ENCODE assay signal across 8 cellular contexts in the genomic region with DNA sequence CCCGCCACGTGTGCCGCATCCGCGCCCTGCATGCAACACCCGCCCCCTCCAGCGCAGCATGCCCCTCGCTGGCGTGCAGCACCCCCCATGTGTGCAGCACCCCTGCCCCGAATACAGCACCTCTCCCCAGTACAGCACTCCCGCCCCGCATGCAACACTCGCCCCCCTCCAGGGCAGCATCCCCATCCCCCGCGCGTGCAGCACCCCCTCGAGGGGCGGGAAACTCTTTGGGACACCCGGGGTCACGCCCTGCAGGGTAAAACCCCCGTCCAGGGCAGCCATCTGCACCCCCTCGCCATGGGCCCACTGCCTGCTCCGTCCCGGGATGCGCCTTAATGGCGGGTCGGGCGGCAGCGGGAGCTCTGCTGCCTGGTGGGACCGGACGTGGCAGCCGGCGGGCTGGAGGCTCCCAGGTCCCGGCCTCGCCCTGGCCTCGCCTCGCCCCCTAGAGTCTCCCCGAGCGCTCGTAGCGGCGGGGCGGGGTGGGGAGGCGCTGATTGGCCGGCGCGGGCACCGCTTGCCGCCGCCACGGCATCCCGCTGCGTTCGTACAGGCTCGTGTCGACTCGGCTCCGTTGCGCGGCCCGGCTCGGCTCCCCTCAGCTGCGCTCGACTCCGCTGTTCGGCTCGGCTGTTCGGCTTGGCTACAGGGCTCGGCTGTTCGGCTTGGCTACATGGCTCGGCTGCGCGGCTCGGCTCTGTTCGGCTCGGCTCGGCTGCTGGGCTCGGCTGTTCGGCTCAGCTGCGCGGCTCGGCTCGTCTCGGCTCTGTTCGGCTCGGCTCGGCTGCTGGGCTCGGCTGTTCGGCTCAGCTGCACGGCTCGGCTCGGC. TPM values are rescaled to one million over a fixed set of nuclear protein-coding genes. Genes with fewer than 3 reads are reported as not detected.
DNase-seq lines count a peak whose midpoint lies in the region; ATAC-seq and TF ChIP-seq lines count a peak whose summit lies in the region.

No MANE protein-coding gene starts in this region.

- intact Hi-C loops in left colon (cut with DNase I, micrococcal nuclease) = no loop called here

- peaks cover 5% of the 10 kb centered on the region for H3K4me1 Mint-ChIP-seq in activated CD4-positive, alpha-beta T cell treated with anti-CD3 and anti-CD28 coated beads, Interleukin-2, amount 10 ng/mL, durations not matched to agents 7 days and 5 days

- no peaks in the 10 kb centered on the region for H3K9me3 Mint-ChIP-seq in activated CD4-positive, alpha-beta T cell treated with anti-CD3 and anti-CD28 coated beads, Interleukin-2, amount 10 ng/mL, durations not matched to agents 7 days and 5 days

- peak overlapping the region; percentile 83 for H3K4me3 ChIP-seq in ACC112 (ENCODE audit: low read depth, low read length)
- H3K4me3 ChIP-seq in coronary artery = peak overlapping the region; percentile 72

- peak overlapping the region; percentile 94 for H2AFZ ChIP-seq in ACC112 (ENCODE audit: low read length, unreplicated experiment)

- no peaks in the 10 kb centered on the region for H3K36me3 Mint-ChIP-seq in activated CD4-positive, alpha-beta T cell treated with anti-CD3 and anti-CD28 coated beads, Interleukin-2, amount 10 ng/mL, durations not matched to agents 7 days and 5 days (ENCODE audit: low read depth)

- CTCF ChIA-PET in activated CD4-positive, alpha-beta T cell treated with anti-CD3 and anti-CD28 coated beads, Interleukin-2, amount 10 ng/mL, durations not matched to agents 7 days and 5 days (lab: Charles Lee) = no interaction called here

- peaks cover 42% of the 10 kb centered on the region for H3K27me3 Mint-ChIP-seq in activated CD4-positive, alpha-beta T cell treated with anti-CD3 and anti-CD28 coated beads, Interleukin-2, amount 10 ng/mL, durations not matched to agents 7 days and 5 days

- peak overlapping the region; percentile 44 for H3K4me3 Mint-ChIP-seq in activated CD4-positive, alpha-beta T cell treated with anti-CD3 and anti-CD28 coated beads, Interleukin-2, amount 10 ng/mL, durations not matched to agents 7 days and 5 days

- TF ChIP-seq CTCF in coronary artery (IDR thresholded peaks at IDR 0.05) = no peak

- ATAC-seq in GM19023 (IDR thresholded peaks at IDR 0.05; ENCODE audit: unreplicated experiment) = peak; percentile 95
- peak; percentile 97 for ATAC-seq in HG03280 (IDR thresholded peaks at IDR 0.05; ENCODE audit: unreplicated experiment)
- ATAC-seq in left colon = peak; percentile 98

- POLR2A ChIA-PET in activated CD4-positive, alpha-beta T cell treated with anti-CD3 and anti-CD28 coated beads, Interleukin-2, amount 10 ng/mL, durations not matched to agents 7 days and 5 days (lab: Charles Lee) = no interaction called here

- no peaks in the 10 kb centered on the region for H3K36me3 ChIP-seq in ACC112 (ENCODE audit: insufficient read depth, low read length)

- no peaks in the 10 kb centered on the region for H3K4me1 ChIP-seq in ACC112 (ENCODE audit: control insufficient read depth, insufficient read depth, low read length, unreplicated experiment)

- DNase-seq in NCI-H446 treated with DMSO at 0.1 percent for 48 hours (lab: John Stamatoyannopoulos, UW) (peak; percentile 96), coronary artery (ENCODE audit: low spot score) (peak; percentile 95), left colon (peak; percentile 94 to 98)
- peak; percentile 94 for DNase-seq in activated CD4-positive, alpha-beta T cell treated with anti-CD3 and anti-CD28 coated beads, Interleukin-2, amount 10 ng/mL, durations not matched to agents 7 days and 5 days
- peak; percentile 88 to 97 (median 95) for DNase-seq in stimulated activated CD4-positive, alpha-beta T cell treated with anti-CD3 and anti-CD28 coated beads, Interleukin-1b, Interleukin-23, amount 100 ng/mL, for 24 hours (ENCODE audit: low read depth in 4 of 4, low spot score in 1 of 4)

- peaks cover 23% of the 10 kb centered on the region for H3K27me3 ChIP-seq in ACC112 (ENCODE audit: insufficient read depth, low read length)

- no peaks in the 10 kb centered on the region for H3K79me2 ChIP-seq in ACC112 (ENCODE audit: control insufficient read depth, insufficient read depth, low read length, unreplicated experiment)

- H3K27ac Mint-ChIP-seq in activated CD4-positive, alpha-beta T cell treated with anti-CD3 and anti-CD28 coated beads, Interleukin-2, amount 10 ng/mL, durations not matched to agents 7 days and 5 days = no peak overlapping the region

- no peak overlapping the region for H3K27ac ChIP-seq in ACC112 (ENCODE audit: low read depth, low read length)
- peak overlapping the region; percentile 45 to 47 for H3K27ac ChIP-seq in coronary artery

RNA-seq across cellular contexts. Expression of a gene that starts 0.4 kb away (rescaled TPM):
- not detected for total RNA-seq in activated CD4-positive, alpha-beta T cell treated with anti-CD3 and anti-CD28 coated beads, Interleukin-2, amount 10 ng/mL, durations not matched to agents 7 days and 5 days
- total RNA-seq in left colon = under 1 TPM; 0.53 to 0.79 TPM
